Comparison of ENCODE assay signal across 8 cellular contexts in the genomic region with DNA sequence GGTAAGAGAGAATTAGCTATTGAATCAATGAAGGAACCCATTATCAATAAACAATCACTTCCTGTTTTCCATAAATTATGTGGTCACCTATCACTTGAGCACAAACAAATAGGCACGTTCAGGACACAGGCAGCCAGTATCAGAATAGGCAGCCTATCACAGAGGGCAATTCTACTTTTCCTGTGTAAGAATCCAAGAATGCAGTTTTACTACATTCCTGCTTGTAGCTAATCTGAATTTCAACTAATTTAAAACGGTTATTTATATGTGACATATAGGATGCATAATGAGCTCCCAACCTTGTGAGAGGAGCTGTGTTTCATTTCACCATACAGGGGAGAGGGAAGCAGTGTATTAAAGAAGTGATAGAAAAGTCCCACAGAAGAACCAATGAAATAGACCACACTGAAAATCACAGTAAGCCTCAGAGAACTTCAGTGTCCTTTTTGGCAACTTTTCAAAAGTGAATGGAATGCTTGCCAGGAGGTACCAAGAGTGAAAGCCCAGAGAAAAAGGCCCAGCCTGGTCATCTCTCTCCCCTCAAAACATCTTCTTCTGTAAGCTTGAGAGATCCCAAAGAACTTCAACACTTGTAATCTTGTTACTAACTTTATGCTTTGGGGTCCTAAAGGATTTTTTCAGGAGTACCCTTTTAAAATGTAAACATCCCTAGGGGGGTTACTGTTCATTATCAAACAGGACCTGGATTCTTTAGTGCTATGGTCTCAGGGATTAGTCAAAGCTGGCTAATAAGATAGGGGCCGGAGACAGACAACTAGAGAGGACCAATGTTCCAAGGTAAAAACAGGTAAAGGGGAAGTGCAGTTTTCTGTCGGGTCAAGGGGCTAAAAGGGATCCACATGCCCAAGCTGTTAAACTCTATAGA. TPM values are rescaled to one million over a fixed set of nuclear protein-coding genes. Genes with fewer than 3 reads are reported as not detected.
DNase-seq lines count a peak whose midpoint lies in the region; ATAC-seq, FAIRE-seq and TF ChIP-seq lines count a peak whose summit lies in the region.

No MANE protein-coding gene starts in this region.

- H3K9me1 ChIP-seq in K562 (ENCODE audit: control insufficient read depth, insufficient read depth, low read length) = no peaks in the 10 kb centered on the region

- in situ Hi-C loops in K562 (cut with MboI) = no loop called here
- in situ Hi-C loops in HepG2 (cut with HindIII; ENCODE audit: extremely low pct_ligation_motif_present, low pct_unique_long_range_greater_than_20kb) = no loop called here

- peak overlapping the region; percentile 83 to 95 for H3K9ac ChIP-seq in K562 (ENCODE audit: insufficient read depth in 1 of 2, low read depth in 2 of 2, low read length in 2 of 2)
- H3K9ac ChIP-seq in HepG2 (ENCODE audit: insufficient read depth, low read depth, low read length) = peak overlapping the region; percentile 87

- intact Hi-C loops in K562 (cut with micrococcal nuclease) = loop anchor here (1.0 to 5.0 kb wide), 3 partner anchors 84 to 469 kb away; a partner anchor contains a TSS
- intact Hi-C loops in HepG2 (cut with micrococcal nuclease; ENCODE audit: unreplicated experiment) = loop anchor here (5.0 kb wide), 1 partner anchor 469 kb away; a partner anchor contains a TSS
- intact Hi-C loops in tibial artery (cut with DNase I; ENCODE audit: low total_unique reads) = no loop called here

- no peaks in the 10 kb centered on the region for H3K9me3 ChIP-seq in KOPT-K1 (ENCODE audit: insufficient read depth, low read length, poor library complexity, severe bottlenecking)
- peaks cover 7% of the 10 kb centered on the region; the same call in 1 of the 2 replicates for H3K9me3 ChIP-seq in K562 (replicated peaks; ENCODE audit: control insufficient read depth, insufficient read depth, low read depth, low read length)
- H3K9me3 ChIP-seq in HepG2 (ENCODE audit: low read length) = no peaks in the 10 kb centered on the region
- H3K9me3 ChIP-seq in tibial artery = no peaks in the 10 kb centered on the region

- ATAC-seq in K562 (peak; percentile 3), HepG2 (no peak; the same call in 2 of the 3 replicates)

- H3K79me2 ChIP-seq in K562 (ENCODE audit: control insufficient read depth, insufficient read depth, low read length) (peaks cover 33% of the 10 kb centered on the region), HepG2 (ENCODE audit: insufficient read depth, low read length) (peaks cover 2% of the 10 kb centered on the region)

- TSS peak; percentile 67 for BruUV-seq in K562 (replicated peaks; lab: Mats Ljungman, UMichigan)
- no TSS peak for BruUV-seq in HepG2 (replicated peaks; lab: Mats Ljungman, UMichigan)

- 4% methylated on average over 4 of the region's 4 CpGs for WGBS in K562 (ENCODE audit: insufficient coverage, low coverage, missing lambda C conversion rate)
- WGBS in HepG2 (ENCODE audit: low lambda C conversion rate) = 39% methylated on average over 4 of the region's 4 CpGs

- H2AFZ ChIP-seq in K562 (ENCODE audit: low read depth, low read length) (peak overlapping the region; percentile 99), HepG2 (ENCODE audit: low read length) (no peak overlapping the region)

- H3K4me3 ChIP-seq in K562 = peak overlapping the region; percentile 67
- peak overlapping the region; percentile 66 to 81 (median 80) for H3K4me3 ChIP-seq in HepG2 (replicated peaks in 1 of 3; ENCODE audit: insufficient read depth in 1 of 3, low read depth in 2 of 3, low read length in 3 of 3)
- peak overlapping the region; percentile 74 to 84 for H3K4me3 ChIP-seq in tibial artery

- H3K27ac ChIP-seq in KOPT-K1 (ENCODE audit: low read depth, low read length, poor library complexity, severe bottlenecking) (peak overlapping the region; percentile 71), K562 (ENCODE audit: extremely low read depth, low read depth, low read length) (peak overlapping the region; percentile 85), HepG2 (ENCODE audit: extremely low read length, insufficient read depth, low read length) (peak overlapping the region; percentile 77), tibial artery (peak overlapping the region; percentile 89 to 94)

- TF ChIP-seq POLR2A in K562 (conservative IDR thresholded peaks at IDR 0.05) (no peak; the same call in 1 of the 2 replicates), HepG2 (IDR thresholded peaks at IDR 0.05; ENCODE audit: insufficient read depth in 1 of 2, low read depth in 2 of 2, low read length in 2 of 2) (no peak)

- TF ChIP-seq EP300 in K562 (IDR thresholded peaks at IDR 0.05; ENCODE audit: low read length) (no peak), HepG2 (IDR thresholded peaks at IDR 0.05; ENCODE audit: low read depth in 2 of 2, low read length in 2 of 2) (peak in 1 of 2 experiments; percentile 15; a peak in 1 of 4 replicates), HepG2 (CRISPR knock-in tag; IDR thresholded peaks at IDR 0.05; ENCODE audit: borderline replicate concordance) (no peak)

- peaks cover 6 to 19% of the 10 kb centered on the region in 2 experiments; a peak in 4 of 5 replicates for H3K4me1 ChIP-seq in K562 (replicated peaks in 1 of 2; ENCODE audit: control insufficient read depth in 2 of 2, insufficient read depth in 2 of 2, low read length in 2 of 2)
- H3K4me1 ChIP-seq in HepG2 (ENCODE audit: insufficient read depth, low read length) = peaks cover 23% of the 10 kb centered on the region
- peaks cover 0 to 28% (median 6%) of the 10 kb centered on the region in 4 donors for H3K4me1 ChIP-seq in tibial artery

- POLR2A ChIA-PET in K562 (lab: Yijun Ruan, JAX) = interaction anchor here (0.5 to 1.6 kb wide), 10 partner anchors 11 to 532 kb away, joined by 3 to 6 read pairs (median 3); no protein-coding TSS in a partner anchor
- POLR2A ChIA-PET in HepG2 (lab: Yijun Ruan, JAX) = no interaction called here
- POLR2A ChIA-PET in GM10248 (lab: Yijun Ruan, JAX) = no interaction called here

- H3K27me3 ChIP-seq in K562 (ENCODE audit: control insufficient read depth in 2 of 2, insufficient read depth in 2 of 2, low read length in 2 of 2) (no peaks in the 10 kb centered on the region), HepG2 (ENCODE audit: control insufficient read depth in 1 of 2, insufficient read depth in 2 of 2, low read length in 2 of 2) (no peaks in the 10 kb centered on the region), tibial artery (no peaks in the 10 kb centered on the region)

- H4K20me1 ChIP-seq in K562 (replicated peaks; ENCODE audit: control insufficient read depth, insufficient read depth, low read length) (no peaks in the 10 kb centered on the region), HepG2 (ENCODE audit: insufficient read depth, low read length) (no peaks in the 10 kb centered on the region)

- no peak for TF ChIP-seq CTCF in K562 (IDR thresholded peaks at IDR 0.05 in 2 of 3, conservative IDR thresholded peaks at IDR 0.05 in 1 of 3; ENCODE audit: insufficient read depth in 2 of 3, low read depth in 1 of 3, low read length in 3 of 3)
- TF ChIP-seq CTCF in HepG2 (CRISPR knock-in tag; IDR thresholded peaks at IDR 0.05) = no peak
- TF ChIP-seq CTCF in tibial artery (IDR thresholded peaks at IDR 0.05) = no peak
- no peak for TF ChIP-seq CTCF in GM10248 (IDR thresholded peaks at IDR 0.05; ENCODE audit: control extremely low read depth, extremely low read depth, low read depth, missing control alignments)

- peak; percentile 71 for DNase-seq in EL
- DNase-seq in K562 (ENCODE audit: extremely low read depth in 1 of 4, low spot score in 3 of 4) = peak in 3 of 4 experiments; percentile 28 to 62 (median 48)
- peak; percentile 9 for DNase-seq in HepG2 (ENCODE audit: low spot score)
- no peak for DNase-seq in tibial artery
- no peak for DNase-seq in GM10248 (ENCODE audit: extremely low spot score)
- no peak for DNase-seq in NCI-H128 (lab: John Stamatoyannopoulos, UW; ENCODE audit: unreplicated experiment)
- no peak for DNase-seq in stimulated activated CD4-positive, alpha-beta T cell treated with anti-CD3 and anti-CD28 coated beads, Interleukin-4, amount 100 ng/mL, for 24 hours

- H3K36me3 ChIP-seq in KOPT-K1 (ENCODE audit: insufficient read depth, low read length) (peaks cover 25% of the 10 kb centered on the region; the same call in 1 of the 2 replicates), K562 (ENCODE audit: control insufficient read depth, insufficient read depth, low read length) (peaks cover 47% of the 10 kb centered on the region), HepG2 (replicated peaks in 1 of 2; ENCODE audit: control insufficient read depth in 1 of 2, insufficient read depth in 2 of 2, low read length in 2 of 2) (peaks cover 0 to 7% of the 10 kb centered on the region in 2 experiments; a peak in 2 of 5 replicates), tibial artery (peaks cover 0 to under 1% (median 0%) of the 10 kb centered on the region in 3 donors)

- FAIRE-seq in K562 (lab: Jason Lieb, UNC) (peak; percentile 52), HepG2 (lab: Jason Lieb, UNC) (no peak)

- peak overlapping the region; percentile 93 for H3K4me2 ChIP-seq in K562 (ENCODE audit: insufficient read depth, low read length)
- H3K4me2 ChIP-seq in HepG2 (ENCODE audit: low read depth, low read length) = peak overlapping the region; percentile 97

- TF ChIP-seq RAD21 in K562 (CRISPR knock-in tag; conservative IDR thresholded peaks at IDR 0.05 in 1 of 2, IDR thresholded peaks at IDR 0.05 in 1 of 2) (no peak), HepG2 (CRISPR knock-in tag; IDR thresholded peaks at IDR 0.05) (no peak)

- CTCF ChIA-PET in K562 (lab: Yijun Ruan, JAX; ENCODE audit: low intra/inter-chr PET ratio) (interaction anchor here (0.6 to 0.7 kb wide), 2 partner anchors 192 to 203 kb away, joined by 3 read pairs; no protein-coding TSS in a partner anchor), HepG2 (lab: Yijun Ruan, JAX; ENCODE audit: low intra/inter-chr PET ratio, low total read pairs) (no interaction called here), GM10248 (lab: Yijun Ruan, JAX) (interaction anchor here (1.1 to 1.8 kb wide), 2 partner anchors 20 to 462 kb away, joined by 4 to 5 read pairs; no protein-coding TSS in a partner anchor)

RNA-seq across cellular contexts. Expression of a gene that starts 1.3 kb away (rescaled TPM):
- total RNA-seq in K562 (2011; cell fraction: chromatin; rRNA removed; ENCODE audit: low replicate concordance) = 70.2 and 124 TPM in 2 replicates
- total RNA-seq in K562 (2011; cell fraction: nucleolus; rRNA removed) = 46.2 and 55.4 TPM in 2 replicates
- total RNA-seq in K562 (2011; cell fraction: nucleoplasm; rRNA removed) = 77.4 and 131 TPM in 2 replicates
- total RNA-seq in K562 (2014; rRNA removed) = 46.1 and 46.8 TPM in 2 replicates
- 59.6 and 62.0 TPM in 2 replicates for total RNA-seq in K562 (2014; rRNA removed; fragmentation: Illumina TruSeq; extraction: Trizol)
- total RNA-seq in K562 (2015; rRNA removed; fragmentation: Illumina TruSeq; extraction: Trizol) = 46.1 and 61.3 TPM in 2 replicates
- total RNA-seq in K562 (2021) = 45.2 and 53.0 TPM in 2 replicates
- 21.7 and 29.7 TPM in 2 replicates for polyA plus RNA-seq in K562 (2011; rRNA removed)
- polyA plus RNA-seq in K562 (2011; cell fraction: cytosol; rRNA removed) = 9.1 and 17.4 TPM in 2 replicates
- 33.0 and 40.5 TPM in 2 replicates for polyA plus RNA-seq in K562 (2011; cell fraction: nucleus; rRNA removed)
- 37.8 and 45.1 TPM in 2 replicates for polyA plus RNA-seq in K562 (2012)
- polyA plus RNA-seq in K562 (2014; fragmentation: Illumina TruSeq; extraction: Trizol) = 37.3 and 39.6 TPM in 2 replicates
- polyA plus RNA-seq in K562 (2014; fragmentation: Nextera tagmentation; extraction: Ambion mirVana) = 100 to 1,000 TPM; 112 to 116 TPM
- 33.7 and 35.1 TPM in 2 replicates for polyA plus RNA-seq in K562 (2014; rRNA removed)
- polyA minus RNA-seq in K562 (2011; rRNA and poly(A)+ RNA removed) = 63.6 and 70.2 TPM in 2 replicates
- polyA minus RNA-seq in K562 (2011; cell fraction: cytosol; rRNA and poly(A)+ RNA removed) = 6.2 and 12.0 TPM in 2 replicates
- 137 and 151 TPM in 2 replicates for polyA minus RNA-seq in K562 (2011; cell fraction: nucleus; rRNA and poly(A)+ RNA removed)
- 11.3 and 16.9 TPM in 2 replicates for total RNA-seq in HepG2 (2016; rRNA removed; fragmentation: Illumina TruSeq; extraction: Trizol)
- total RNA-seq in HepG2 (2016; cell fraction: cytosol; rRNA removed; fragmentation: Illumina TruSeq; extraction: Trizol; ENCODE audit: low read depth) = 10.8 and 11.0 TPM in 2 replicates
- total RNA-seq in HepG2 (2016; cell fraction: insoluble cytoplasmic fraction; rRNA removed; fragmentation: Illumina TruSeq; extraction: Trizol) = 12.0 and 12.3 TPM in 2 replicates
- 4.6 and 8.0 TPM in 2 replicates for total RNA-seq in HepG2 (2016; cell fraction: membrane; rRNA removed; fragmentation: Illumina TruSeq; extraction: Trizol)
- total RNA-seq in HepG2 (2016; cell fraction: nucleus; rRNA removed; fragmentation: Illumina TruSeq; extraction: Trizol) = 29.5 and 34.2 TPM in 2 replicates
- polyA plus RNA-seq in HepG2 (2011; rRNA removed) = 7.8 and 8.3 TPM in 2 replicates
- polyA plus RNA-seq in HepG2 (2011; cell fraction: cytosol; rRNA removed) = 4.7 and 8.3 TPM in 2 replicates
- 10.6 and 17.1 TPM in 2 replicates for polyA plus RNA-seq in HepG2 (2011; cell fraction: nucleus; rRNA removed)
- 14.0 and 16.2 TPM in 2 replicates for polyA plus RNA-seq in HepG2 (2012)
- 2.4 and 3.2 TPM in 2 replicates for polyA plus RNA-seq in HepG2 (2016; cell fraction: cytosol; fragmentation: Illumina TruSeq; extraction: Trizol; ENCODE audit: low read depth)
- polyA plus RNA-seq in HepG2 (2016; cell fraction: insoluble cytoplasmic fraction; fragmentation: Illumina TruSeq; extraction: Trizol; ENCODE audit: low read depth) = 10.8 and 12.7 TPM in 2 replicates
- polyA plus RNA-seq in HepG2 (2016; cell fraction: membrane; fragmentation: Illumina TruSeq; extraction: Trizol; ENCODE audit: low read depth) = 3.7 and 4.0 TPM in 2 replicates
- polyA plus RNA-seq in HepG2 (2016; cell fraction: nucleus; fragmentation: Illumina TruSeq; extraction: Trizol; ENCODE audit: insufficient read depth, low read depth) = 11.0 and 12.2 TPM in 2 replicates
- 9.3 and 13.7 TPM in 2 replicates for polyA minus RNA-seq in HepG2 (2011; rRNA and poly(A)+ RNA removed; ENCODE audit: low replicate concordance)
- polyA minus RNA-seq in HepG2 (2011; cell fraction: cytosol; rRNA and poly(A)+ RNA removed) = 2.2 and 5.3 TPM in 2 replicates
- polyA minus RNA-seq in HepG2 (2011; cell fraction: nucleus; rRNA and poly(A)+ RNA removed) = 67.0 and 76.2 TPM in 2 replicates

Comparison
In these comparisons a context has a peak if more than half of its experiments do, and no peak if none do; other contexts are left out.
1. DNase-seq: peak in EL (single experiment), K562 (3 of 4) and HepG2 (single experiment); none in tibial artery (0 of 2), GM10248 (single experiment), NCI-H128 (single experiment) and stimulated activated CD4-positive, alpha-beta T cell treated with anti-CD3 and anti-CD28 coated beads, Interleukin-4, amount 100 ng/mL, for 24 hours (single experiment).
2. Peak in every context shown above with its lines, with median percentiles within 50 percentile points of each other: H3K27ac ChIP-seq and H3K4me3 ChIP-seq.